ENCODE assay signal across 8 cellular contexts in the genomic region with DNA sequence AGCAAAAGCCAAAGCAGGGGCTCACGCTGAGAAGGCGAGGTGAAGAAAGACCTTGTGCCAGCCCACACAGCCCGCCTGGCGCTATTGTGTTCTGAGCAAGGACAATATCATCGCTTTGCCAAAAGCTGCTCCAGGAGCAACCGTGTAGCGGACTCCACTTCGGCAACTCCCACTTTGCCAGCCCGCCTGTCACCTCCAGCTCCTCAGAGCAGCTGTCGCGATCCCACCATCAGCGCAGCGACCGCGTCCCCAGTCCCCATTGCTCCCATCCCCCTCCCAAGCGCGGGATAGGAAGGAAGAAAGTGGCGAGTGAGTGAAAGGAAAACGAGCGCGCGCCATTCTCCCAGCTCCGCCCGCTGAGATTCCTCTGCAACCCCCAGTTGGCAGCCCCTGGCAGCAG. TPM values are rescaled to one million over a fixed set of nuclear protein-coding genes. Genes with fewer than 3 reads are reported as not detected.
DNase-seq lines count a peak whose midpoint lies in the region; ATAC-seq and TF ChIP-seq lines count a peak whose summit lies in the region.

No MANE protein-coding gene starts in this region.

- H3K36me3 ChIP-seq in HUES48 (ENCODE audit: control insufficient read depth, insufficient read depth, low read length) (peaks cover 3% of the 10 kb centered on the region; the same call in 1 of the 2 replicates), esophagus muscularis mucosa (no peaks in the 10 kb centered on the region), mucosa of stomach (ENCODE audit: control insufficient read depth, insufficient read depth, low read length) (no peaks in the 10 kb centered on the region), suprapubic skin (no peaks in the 10 kb centered on the region)

- ATAC-seq in GM18502 (IDR thresholded peaks at IDR 0.05; ENCODE audit: poor library complexity, unreplicated experiment): peak; percentile 33

- WGBS in esophagus muscularis mucosa: 33% methylated on average over 23 of the region's 24 CpGs
- WGBS in suprapubic skin: 20% methylated on average over 17 of the region's 24 CpGs

- H3K4me1 ChIP-seq in HUES48 (ENCODE audit: control insufficient read depth, insufficient read depth, low read length) (0 out of 2 replicates have a peak, but pooled peaks cover 3% of the 10 kb centered on the region), esophagus muscularis mucosa (peaks cover 0 to 11% (median 3%) of the 10 kb centered on the region in 4 donors), mucosa of stomach (ENCODE audit: control insufficient read depth, insufficient read depth, low read length) (no peaks in the 10 kb centered on the region), suprapubic skin (peaks cover 3% of the 10 kb centered on the region)

- H3K9me3 ChIP-seq in HUES48 (ENCODE audit: control insufficient read depth, insufficient read depth, low read length) (peaks cover 56% of the 10 kb centered on the region), esophagus muscularis mucosa (no peaks in the 10 kb centered on the region), mucosa of stomach (ENCODE audit: control insufficient read depth, low read length) (no peaks in the 10 kb centered on the region), suprapubic skin (no peaks in the 10 kb centered on the region)

- H3K9ac ChIP-seq in HUES48 (ENCODE audit: low read depth, low read length): peak overlapping the region; percentile 48
- H3K9ac ChIP-seq in mucosa of stomach (ENCODE audit: low read length): peak overlapping the region; percentile 64

- H3K27me3 ChIP-seq in HUES48 (ENCODE audit: control insufficient read depth, insufficient read depth, low read length): no peaks in the 10 kb centered on the region
- H3K27me3 ChIP-seq in esophagus muscularis mucosa: no peaks in the 10 kb centered on the region
- no peaks in the 10 kb centered on the region for H3K27me3 ChIP-seq in mucosa of stomach (ENCODE audit: control insufficient read depth, insufficient read depth, low read length)
- no peaks in the 10 kb centered on the region for H3K27me3 ChIP-seq in suprapubic skin

- no peak for TF ChIP-seq EP300 in esophagus muscularis mucosa (IDR thresholded peaks at IDR 0.05)
- no peak for TF ChIP-seq EP300 in suprapubic skin (IDR thresholded peaks at IDR 0.05)

- DNase-seq in activated CD8-positive, alpha-beta memory T cell treated with anti-CD3 and anti-CD28 coated beads for 24 hours: peak; percentile 68
- no peak for DNase-seq in esophagus muscularis mucosa (ENCODE audit: extremely low spot score)
- DNase-seq in suprapubic skin (ENCODE audit: low spot score in 2 of 2): no peak
- DNase-seq in GM19238 (ENCODE audit: insufficient read length, low spot score): no peak
- DNase-seq in NCI-H1930 (lab: John Stamatoyannopoulos, UW): no peak

- intact Hi-C loops in esophagus muscularis mucosa (cut with DNase I): loop anchor here (5.0 kb wide), 1 partner anchor 57 kb away; the partner anchor contains the start of gene ZC3H12B

- TF ChIP-seq CTCF in esophagus muscularis mucosa (IDR thresholded peaks at IDR 0.05) (no peak), suprapubic skin (IDR thresholded peaks at IDR 0.05) (no peak)

- H3K27ac ChIP-seq in HUES48 (ENCODE audit: low read depth, low read length) (peak overlapping the region; percentile 78), esophagus muscularis mucosa (replicated peaks in 1 of 4) (peak overlapping the region; percentile 53 to 70 (median 60)), suprapubic skin (no peak overlapping the region)

- TF ChIP-seq POLR2A in esophagus muscularis mucosa (IDR thresholded peaks at IDR 0.05; ENCODE audit: low read depth): no peak
- no peak for TF ChIP-seq POLR2A in suprapubic skin (IDR thresholded peaks at IDR 0.05)

- H3K4me3 ChIP-seq in HUES48 (ENCODE audit: low read depth, low read length): peak overlapping the region; percentile 89
- H3K4me3 ChIP-seq in esophagus muscularis mucosa: peak overlapping the region; percentile 56 to 67 (median 62)
- peak overlapping the region; percentile 50 for H3K4me3 ChIP-seq in mucosa of stomach (ENCODE audit: low read length)
- peak overlapping the region; percentile 57 for H3K4me3 ChIP-seq in suprapubic skin

RNA-seq across cellular contexts. Expression of gene ZC4H2, which starts 0.8 kb away (rescaled TPM):
- total RNA-seq in esophagus muscularis mucosa: 10 to 100 TPM; 11.5 to 14.1 (median 12.6) TPM
- 1 to 10 TPM; 2.8 to 7.0 (median 6.1) TPM for total RNA-seq in suprapubic skin

RNA-seq across cellular contexts. Expression of gene ZC3H12B, which starts 59.1 kb away (rescaled TPM):
- total RNA-seq in esophagus muscularis mucosa: 1 to 10 TPM; 2.8 to 4.9 (median 3.1) TPM
- total RNA-seq in suprapubic skin: under 1 TPM in 3 of 4 donors, not detected in 1; 0.10 to 0.89 (median 0.72) TPM
